ENCODE assay signal across 8 cellular contexts in the genomic region with DNA sequence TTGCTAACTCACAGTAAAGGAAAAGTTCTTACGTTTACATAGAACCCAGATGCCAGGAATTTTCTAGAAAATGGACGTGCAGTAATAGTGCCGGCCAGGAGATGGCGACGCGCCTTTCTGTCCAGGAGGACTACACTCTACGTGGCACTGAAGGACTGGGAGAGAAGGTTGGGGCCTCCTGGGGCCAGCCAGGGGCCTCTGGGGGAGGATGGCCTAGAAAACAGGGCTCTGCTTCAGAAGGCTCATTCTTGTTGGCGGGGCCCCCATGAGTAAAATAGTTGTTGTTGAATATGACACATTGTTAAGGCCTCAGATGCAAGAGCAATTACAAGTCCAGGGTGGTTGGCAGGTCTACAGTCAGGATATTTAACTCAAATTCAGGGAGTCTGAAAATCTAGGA.
A peak's percentile ranks its signal among the peaks of the same experiment; 100 is the strongest.
DNase-seq lines count a peak whose midpoint lies in the region; ATAC-seq, FAIRE-seq and TF ChIP-seq lines count a peak whose summit lies in the region.

No MANE protein-coding gene starts in this region.

- no peaks in the 10 kb centered on the region for H4K20me1 ChIP-seq in KMS-11 (ENCODE audit: insufficient read depth)

- H3K9ac ChIP-seq in KMS-11 (no peak overlapping the region), kidney (ENCODE audit: low read length in 2 of 2) (no peak overlapping the region)

- no peak overlapping the region for H3K4me3 ChIP-seq in KMS-11 (IDR thresholded peaks at IDR 0.05; ENCODE audit: insufficient read depth, low read depth, low read length)
- H3K4me3 ChIP-seq in body of pancreas = no peak overlapping the region
- H3K4me3 ChIP-seq in kidney (ENCODE audit: low read length in 2 of 2) = no peak overlapping the region

- no peak for FAIRE-seq in kidney (lab: Jason Lieb, UNC)

- TF ChIP-seq CTCF in KMS-11 (conservative IDR thresholded peaks at IDR 0.05; ENCODE audit: low read depth, low read length) = peak; percentile 72
- peak; percentile 53 to 81 (median 80) for TF ChIP-seq CTCF in body of pancreas (IDR thresholded peaks at IDR 0.05)
- peak; percentile 67 for TF ChIP-seq CTCF in kidney (IDR thresholded peaks at IDR 0.05; ENCODE audit: borderline replicate concordance, extremely low read depth, insufficient read depth)

- WGBS in body of pancreas, 2 donors = 20 to 22% methylated on average over 8 of the region's 8 CpGs

- intact Hi-C loops in body of pancreas (cut with DNase I) (no loop called here), kidney (cut with DNase I) (no loop called here)

- DNase-seq in SKM-1 treated with dmso at 0.1 percent for 144 hours (lab: John Stamatoyannopoulos, UW; ENCODE audit: unreplicated experiment) (peak; percentile 13), SKM-1 (lab: John Stamatoyannopoulos, UW; ENCODE audit: unreplicated experiment) (no peak), T1000 (lab: John Stamatoyannopoulos, UW) (peak; percentile 21), body of pancreas (peak; percentile 62 to 74 (median 67)), kidney (no peak)
- DNase-seq in stimulated activated CD4-positive, alpha-beta T cell treated with anti-CD3 and anti-CD28 coated beads, Interleukin-4, amount 100 ng/mL, for 48 hours (ENCODE audit: low read depth in 2 of 2) = peak; percentile 42 to 51

- peak; percentile 48 for ATAC-seq in body of pancreas
- no peak for ATAC-seq in HG03196 (IDR thresholded peaks at IDR 0.05; ENCODE audit: unreplicated experiment)

- H3K4me1 ChIP-seq in KMS-11 (ENCODE audit: low read depth, poor library complexity, severe bottlenecking) = peaks cover 20% of the 10 kb centered on the region
- H3K4me1 ChIP-seq in body of pancreas = peaks cover 48% of the 10 kb centered on the region
- peaks cover 5 to 12% of the 10 kb centered on the region in 2 donors for H3K4me1 ChIP-seq in kidney (ENCODE audit: control insufficient read depth in 1 of 2, insufficient read depth in 1 of 2, low read depth in 1 of 2, low read length in 2 of 2)

- H3K79me2 ChIP-seq in KMS-11 (ENCODE audit: insufficient read depth, low read depth) = no peaks in the 10 kb centered on the region

- peak overlapping the region; percentile 23; the same call in 1 of the 2 replicates for H2AFZ ChIP-seq in KMS-11 (ENCODE audit: low read depth)

- TF ChIP-seq POLR2A in body of pancreas (IDR thresholded peaks at IDR 0.05) = no peak

- H3K4me2 ChIP-seq in KMS-11 = no peak overlapping the region

- H3K27me3 ChIP-seq in KMS-11 (ENCODE audit: insufficient read depth, low read depth) = no peaks in the 10 kb centered on the region
- no peaks in the 10 kb centered on the region for H3K27me3 ChIP-seq in body of pancreas

- no peaks in the 10 kb centered on the region for H3K9me3 ChIP-seq in body of pancreas
- no peaks in the 10 kb centered on the region for H3K9me3 ChIP-seq in kidney (ENCODE audit: control insufficient read depth in 1 of 2, low read length in 2 of 2)

- H3K36me3 ChIP-seq in KMS-11 (ENCODE audit: insufficient read depth) (no peaks in the 10 kb centered on the region), body of pancreas (replicated peaks in 1 of 2; ENCODE audit: insufficient read depth in 1 of 2, low read depth in 2 of 2) (no peaks in the 10 kb centered on the region), kidney (ENCODE audit: control insufficient read depth in 1 of 2, insufficient read depth in 2 of 2, low read length in 2 of 2) (no peaks in the 10 kb centered on the region)

- H3K27ac ChIP-seq in KMS-11 (no peak overlapping the region), body of pancreas (peak overlapping the region in 3 of 4 donors; percentile 4 to 11 (median 7)), kidney (ENCODE audit: low read depth in 2 of 2, low read length in 2 of 2) (no peak overlapping the region)

Comparison
In these comparisons a context has a peak if more than half of its experiments do, and no peak if none do; other contexts are left out.
1. DNase-seq: peak in SKM-1 treated with dmso at 0.1 percent for 144 hours (single experiment), T1000 (single experiment), body of pancreas (4 of 4) and stimulated activated CD4-positive, alpha-beta T cell treated with anti-CD3 and anti-CD28 coated beads, Interleukin-4, amount 100 ng/mL, for 48 hours (2 of 2); none in SKM-1 (single experiment) and kidney (single experiment).
2. H3K27ac ChIP-seq: peak in body of pancreas (3 of 4); none in KMS-11 (single experiment) and kidney (0 of 2).
3. Peak in every context shown above with its lines, with median percentiles within 50 percentile points of each other: CTCF ChIP-seq.